13 cellular contexts compared by ENCODE assay signal in genomic region chr13:94344126-94344863, GRCh38.
A peak's percentile ranks its signal among the peaks of the same experiment; 100 is the strongest.
DNase-seq lines count a peak whose midpoint lies in the region; ATAC-seq and TF ChIP-seq lines count a peak whose summit lies in the region.
"Had no signal": no experiment of that assay in that cellular context is flagged by ENCODE, and none has a peak within 500 bp of the region (broad histone marks: within the 10 kb centered on the region; RNA-seq: fewer than 3 reads in every experiment).

No MANE protein-coding gene starts in this region.

- peak overlapping the region; percentile 88 for H3K27ac Mint-ChIP-seq in MCF 10A (ENCODE audit: low read depth, unreplicated experiment)

- in situ Hi-C loops in transverse colon (cut with MboI; ENCODE audit: low pct_ligation_motif_present in 1 of 4, low pct_unique_long_range_greater_than_20kb in 1 of 4, low sequenced_read_pairs in 3 of 4) = no loop called here

- DNase-seq in MCF 10A (ENCODE audit: unreplicated experiment) = no peak
- DNase-seq in breast epithelium (ENCODE audit: low spot score in 2 of 2) = no peak
- peak; percentile 65 for DNase-seq in kidney tubule cell (ENCODE audit: low spot score)
- DNase-seq in transverse colon = no peak
- no peak for DNase-seq in upper lobe of left lung
- DNase-seq in MG63 = no peak
- DNase-seq: DMS153, NCI-H2227 treated with DMSO at 0.1 percent for 48 hours, nucleus accumbens, WERI-Rb-1 had no signal

- intact Hi-C loops in MCF 10A (cut with micrococcal nuclease) = loop anchor here (10.0 kb wide), 1 partner anchor 149 kb away; no protein-coding TSS in a partner anchor
- intact Hi-C loops in breast epithelium (cut with DNase I; ENCODE audit: low total_unique reads) = no loop called here
- intact Hi-C loops in transverse colon (cut with DNase I; ENCODE audit: low total_unique reads) = no loop called here

- H3K27ac ChIP-seq in breast epithelium (no peak overlapping the region), transverse colon (peak overlapping the region; percentile 58 to 71 (median 63)), upper lobe of left lung (no peak overlapping the region)
- H3K27ac ChIP-seq: KMS-11 had no signal

- no peak overlapping the region for H3K4me3 Mint-ChIP-seq in MCF 10A (ENCODE audit: unreplicated experiment)

- H3K27me3 Mint-ChIP-seq in MCF 10A (ENCODE audit: insufficient read depth, unreplicated experiment) = no peaks in the 10 kb centered on the region

- H3K27me3 ChIP-seq in breast epithelium (no peaks in the 10 kb centered on the region), endocrine pancreas (ENCODE audit: control insufficient read depth, insufficient read depth, low read length) (no peaks in the 10 kb centered on the region), transverse colon (no peaks in the 10 kb centered on the region), upper lobe of left lung (no peaks in the 10 kb centered on the region), MG63 (no peaks in the 10 kb centered on the region)

- TF ChIP-seq POLR2A in breast epithelium (IDR thresholded peaks at IDR 0.05) (no peak), transverse colon (IDR thresholded peaks at IDR 0.05) (no peak), upper lobe of left lung (IDR thresholded peaks at IDR 0.05) (no peak)

- H3K36me3 ChIP-seq in breast epithelium (no peaks in the 10 kb centered on the region), endocrine pancreas (ENCODE audit: control insufficient read depth, insufficient read depth, low read length) (no peaks in the 10 kb centered on the region), transverse colon (no peaks in the 10 kb centered on the region), upper lobe of left lung (no peaks in the 10 kb centered on the region), MG63 (no peaks in the 10 kb centered on the region)
- H3K36me3 ChIP-seq: WERI-Rb-1 had no signal

- H3K4me1 ChIP-seq in breast epithelium (no peaks in the 10 kb centered on the region), endocrine pancreas (ENCODE audit: control insufficient read depth, insufficient read depth, low read length) (peaks cover 8% of the 10 kb centered on the region), transverse colon (peaks cover 0 to 23% (median 6%) of the 10 kb centered on the region in 4 donors), upper lobe of left lung (no peaks in the 10 kb centered on the region)

- WGBS in transverse colon (ENCODE audit: low coverage in 1 of 2), 2 donors = 40 to 54% methylated on average over 8 of the region's 8 CpGs
- WGBS in upper lobe of left lung, 2 donors = 57 to 59% methylated on average over 8 of the region's 8 CpGs

- H3K4me1 Mint-ChIP-seq in MCF 10A (ENCODE audit: insufficient read depth, unreplicated experiment) = peaks cover 14% of the 10 kb centered on the region

- CTCF ChIA-PET in MCF 10A (lab: Yijun Ruan, JAX) = interaction anchor here (0.5 to 3.2 kb wide), 17 partner anchors 14 to 1444 kb away, joined by 3 to 32 read pairs (median 5); partner anchors contain the start of gene GPC6

- H3K9me3 ChIP-seq in breast epithelium (no peaks in the 10 kb centered on the region), endocrine pancreas (ENCODE audit: control insufficient read depth, low read length) (no peaks in the 10 kb centered on the region), transverse colon (no peaks in the 10 kb centered on the region), upper lobe of left lung (no peaks in the 10 kb centered on the region), MG63 (no peaks in the 10 kb centered on the region)

- TF ChIP-seq CTCF in MCF 10A (IDR thresholded peaks at IDR 0.05; ENCODE audit: unreplicated experiment) (no peak), breast epithelium (IDR thresholded peaks at IDR 0.05) (no peak), transverse colon (IDR thresholded peaks at IDR 0.05) (no peak), upper lobe of left lung (IDR thresholded peaks at IDR 0.05) (no peak)

- no peaks in the 10 kb centered on the region for H3K9me3 Mint-ChIP-seq in MCF 10A (ENCODE audit: unreplicated experiment)

- no TSS peak for BruUV-seq in MCF 10A (replicated peaks; lab: Mats Ljungman, UMichigan)

- ATAC-seq in upper lobe of left lung (ENCODE audit: low FRiP score in 2 of 2) (no peak), GM18511 (IDR thresholded peaks at IDR 0.05; ENCODE audit: unreplicated experiment) (no peak)

- H3K4me3 ChIP-seq in breast epithelium (no peak overlapping the region), endocrine pancreas (ENCODE audit: control insufficient read depth, insufficient read depth, low read length) (peak overlapping the region; percentile 20), transverse colon (no peak overlapping the region), upper lobe of left lung (no peak overlapping the region), MG63 (no peak overlapping the region)

- no peak for TF ChIP-seq EP300 in transverse colon (IDR thresholded peaks at IDR 0.05; ENCODE audit: low read depth)
- no peak for TF ChIP-seq EP300 in upper lobe of left lung (IDR thresholded peaks at IDR 0.05)

- H3K9ac ChIP-seq in endocrine pancreas (ENCODE audit: control insufficient read depth, insufficient read depth, low read length) = no peak overlapping the region
- H3K9ac ChIP-seq: KMS-11 had no signal

- POLR2A ChIA-PET in MCF 10A (lab: Yijun Ruan, JAX) = interaction anchor here (1.7 to 2.2 kb wide), 2 partner anchors 38 to 1115 kb away, joined by 4 to 7 read pairs; no protein-coding TSS in a partner anchor

- no peaks in the 10 kb centered on the region for H3K36me3 Mint-ChIP-seq in MCF 10A (ENCODE audit: insufficient read depth, unreplicated experiment)

Comparison
In these comparisons a context has a peak if more than half of its experiments do, and no peak if none do; other contexts are left out.
1. H3K27ac ChIP-seq: peak in transverse colon (4 of 4); none in breast epithelium (0 of 2) and upper lobe of left lung (0 of 4).